In genomic region chr7:2109936-2110585, GRCh38 we compare ENCODE assay signal across 9 cellular contexts.
DNase-seq lines count a peak whose midpoint lies in the region; ATAC-seq and TF ChIP-seq lines count a peak whose summit lies in the region.
"Had no signal": no experiment of that assay in that cellular context is flagged by ENCODE, and none has a peak within 500 bp of the region (broad histone marks: within the 10 kb centered on the region; RNA-seq: fewer than 3 reads in every experiment).

No MANE protein-coding gene starts in this region.

- ATAC-seq in HG03097 (IDR thresholded peaks at IDR 0.05; ENCODE audit: low FRiP score, unreplicated experiment) (no peak), HG03196 (IDR thresholded peaks at IDR 0.05; ENCODE audit: unreplicated experiment) (no peak), HG02884 (IDR thresholded peaks at IDR 0.05; ENCODE audit: unreplicated experiment) (no peak)

- TF ChIP-seq CTCF in foreskin fibroblast (IDR thresholded peaks at IDR 0.05; ENCODE audit: low read depth, low read length): no peak

- H3K4me3 ChIP-seq in foreskin fibroblast (ENCODE audit: low read depth in 1 of 2, low read length in 2 of 2): no peak overlapping the region
- H3K4me3 ChIP-seq: ovary had no signal

- DNase-seq in ELR (ENCODE audit: low read depth) (peak; percentile 99), NCI-H2171 (lab: John Stamatoyannopoulos, UW) (peak; percentile 80), foreskin fibroblast (peak; percentile 91 to 95)
- DNase-seq in activated CD8-positive, alpha-beta memory T cell treated with anti-CD3 and anti-CD28 coated beads, Interleukin-2, amount 50 U/mL, for 24 hours (ENCODE audit: extremely low read depth): peak; percentile 49
- peak; percentile 64 for DNase-seq in stimulated activated CD4-positive, alpha-beta T cell treated with anti-CD3 and anti-CD28 coated beads, Interleukin-2, amount 100 ng/mL, for 4 hours (ENCODE audit: low read depth)

Comparison
In these comparisons a context has a peak if more than half of its experiments do, and no peak if none do; other contexts are left out.
1. DNase-seq: peak in every context shown above with its lines; median percentile 99 in ELR; 93 in foreskin fibroblast; 80 in NCI-H2171; 64 in stimulated activated CD4-positive, alpha-beta T cell treated with anti-CD3 and anti-CD28 coated beads, Interleukin-2, amount 100 ng/mL, for 4 hours; 49 in activated CD8-positive, alpha-beta memory T cell treated with anti-CD3 and anti-CD28 coated beads, Interleukin-2, amount 50 U/mL, for 24 hours.